Comparison of ENCODE assay signal across 9 cellular contexts in the genomic region with DNA sequence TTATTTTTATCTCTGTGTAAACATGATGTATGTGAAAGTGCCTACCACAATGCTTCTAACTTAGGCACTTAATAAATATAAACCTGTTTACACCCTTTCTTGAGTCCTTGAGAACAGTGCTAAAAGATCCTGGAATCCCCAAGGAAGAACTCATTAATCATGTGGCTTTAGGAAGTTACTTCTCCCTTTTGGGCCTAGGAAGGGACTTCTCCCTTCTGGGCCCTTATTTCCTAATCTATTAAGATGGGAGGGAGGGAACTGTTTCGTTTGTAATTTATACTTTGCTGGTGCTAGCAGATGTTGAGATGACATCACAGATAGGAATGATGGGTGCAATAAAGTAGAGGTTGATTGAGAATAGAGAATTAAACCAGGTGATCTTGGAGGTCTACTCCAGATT. TPM values are rescaled to one million over a fixed set of nuclear protein-coding genes. Genes with fewer than 3 reads are reported as not detected.
DNase-seq lines count a peak whose midpoint lies in the region; ATAC-seq, FAIRE-seq and TF ChIP-seq lines count a peak whose summit lies in the region.
"Had no signal": no experiment of that assay in that cellular context is flagged by ENCODE, and none has a peak within 500 bp of the region (broad histone marks: within the 10 kb centered on the region; RNA-seq: fewer than 3 reads in every experiment).

No MANE protein-coding gene starts in this region.

- peaks cover 30 to 62% of the 10 kb centered on the region in 2 experiments for H3K79me1 ChIP-seq in IMR-90 (ENCODE audit: low read depth in 1 of 2, low read length in 2 of 2)

- peaks cover 4% of the 10 kb centered on the region; the same call in 1 of the 2 replicates for H3K4me1 ChIP-seq in IMR-90 (ENCODE audit: control insufficient read depth, insufficient read depth, low read length)

- H2AFZ ChIP-seq in IMR-90 (replicated peaks; ENCODE audit: low read length, poor library complexity): no peak overlapping the region

- no peak overlapping the region for H3K14ac ChIP-seq in IMR-90 (replicated peaks; ENCODE audit: low read depth, low read length)

- in situ Hi-C loops in IMR-90 (cut with MboI; ENCODE audit: low sequenced_read_pairs): no loop called here

- dilution Hi-C loops in IMR-90 (cut with HindIII; ENCODE audit: low sequenced_read_pairs, unreplicated experiment): no loop called here

- no peak for ATAC-seq in IMR-90 (ENCODE audit: low read depth)
- no peak for ATAC-seq in naive B cell (ENCODE audit: low read depth in 2 of 2)

- no peak overlapping the region for H2AK9ac ChIP-seq in IMR-90 (replicated peaks; ENCODE audit: low read depth, low read length, poor library complexity)

- H2AK5ac ChIP-seq in IMR-90 (ENCODE audit: low read depth, low read length): no peak overlapping the region; the same call in 1 of the 2 replicates

- no peak overlapping the region for H4K5ac ChIP-seq in IMR-90 (ENCODE audit: low read depth, low read length)

- peaks cover 6 to 11% of the 10 kb centered on the region in 2 donors for H3K36me3 Mint-ChIP-seq in naive B cell

- H3K9me3 Mint-ChIP-seq in naive B cell: no peaks in the 10 kb centered on the region

- H2BK20ac ChIP-seq in IMR-90 (ENCODE audit: low read depth, low read length): no peak overlapping the region

- H3K4me3 ChIP-seq in IMR-90 (ENCODE audit: insufficient read depth, low read depth, low read length) (peak overlapping the region; percentile 84), bronchial epithelial cell (ENCODE audit: low read depth, low read length) (peak overlapping the region; percentile 62)

- intact Hi-C loops in IMR-90 (cut with micrococcal nuclease): loop anchor here (2.0 kb wide), 2 partner anchors 54 to 160 kb away; no protein-coding TSS in a partner anchor

- CTCF ChIA-PET in IMR-90 (lab: Yijun Ruan, JAX): no interaction called here

- no peaks in the 10 kb centered on the region for H3K9me1 ChIP-seq in IMR-90 (ENCODE audit: insufficient read depth, low read length)

- no peak overlapping the region for H2BK120ac ChIP-seq in IMR-90 (ENCODE audit: low read depth, low read length)

- TF ChIP-seq CTCF in IMR-90 (conservative IDR thresholded peaks at IDR 0.05; ENCODE audit: low read depth, low read length): no peak
- TF ChIP-seq CTCF in bronchial epithelial cell (IDR thresholded peaks at IDR 0.05; ENCODE audit: insufficient read depth, low read length, severe bottlenecking): no peak

- TF ChIP-seq RAD21 in IMR-90 (IDR thresholded peaks at IDR 0.05; ENCODE audit: low read length): no peak

- POLR2A ChIA-PET in IMR-90 (lab: Charles Lee; ENCODE audit: unreplicated experiment): no interaction called here

- H4K20me1 ChIP-seq in IMR-90 (ENCODE audit: insufficient read depth, low read length): peaks cover 20% of the 10 kb centered on the region; the same call in 1 of the 2 replicates

- no peak overlapping the region for H2BK5ac ChIP-seq in IMR-90 (ENCODE audit: low read depth, low read length, poor library complexity, severe bottlenecking)

- no peak overlapping the region; the same call in 1 of the 2 replicates for H3K27ac ChIP-seq in IMR-90 (ENCODE audit: insufficient read depth, low read length)

- BruUV-seq in IMR-90 (replicated peaks; lab: Mats Ljungman, UMichigan): TSS peak; percentile 54

- H3K36me3 ChIP-seq in IMR-90 (ENCODE audit: control insufficient read depth, insufficient read depth, low read length): peaks cover 15% of the 10 kb centered on the region
- H3K36me3 ChIP-seq in bronchial epithelial cell (ENCODE audit: control insufficient read depth, insufficient read depth, low read length): peaks cover 15% of the 10 kb centered on the region

- FAIRE-seq in bronchial epithelial cell (lab: Jason Lieb, UNC): no peak
- FAIRE-seq: colon had no signal

- WGBS in IMR-90 (ENCODE audit: extremely low coverage in 2 of 2, insufficient read length in 1 of 2), 2 experiments: no CpG with 5 or more reads among the region's 1 CpG

- H3K18ac ChIP-seq in IMR-90 (ENCODE audit: low read depth, low read length): no peak overlapping the region

- peak overlapping the region; percentile 49 to 99 (median 97) for H3K27ac Mint-ChIP-seq in naive B cell

- H3K27me3 ChIP-seq in IMR-90 (ENCODE audit: control insufficient read depth, insufficient read depth, low read length): no peaks in the 10 kb centered on the region
- no peaks in the 10 kb centered on the region for H3K27me3 ChIP-seq in bronchial epithelial cell (ENCODE audit: control insufficient read depth, insufficient read depth, low read length)

- peak; percentile 30 to 32 for DNase-seq in AML-193 (lab: John Stamatoyannopoulos, UW)
- no peak for DNase-seq in IMR-90
- DNase-seq in bronchial epithelial cell (ENCODE audit: low read depth): peak; percentile 15
- no peak for DNase-seq in naive B cell
- DNase-seq in GDM1 (lab: John Stamatoyannopoulos, UW): no peak
- DNase-seq in activated gamma-delta T cell treated with Interleukin-2 at 50 U/mL for 16 hours: no peak
- DNase-seq in NK-92 (lab: John Stamatoyannopoulos, UW; ENCODE audit: unreplicated experiment): no peak
- no peak for DNase-seq in NCI-H1694 treated with DMSO at 0.1 percent for 48 hours (lab: John Stamatoyannopoulos, UW)

- H2BK15ac ChIP-seq in IMR-90 (ENCODE audit: low read depth, low read length): peak overlapping the region; percentile 78; the same call in 1 of the 3 replicates

- peak overlapping the region; percentile 97 to 100 (median 99) for H3K4me3 Mint-ChIP-seq in naive B cell

- H3K27me3 Mint-ChIP-seq in naive B cell: no peaks in the 10 kb centered on the region

- H3K4me2 ChIP-seq in IMR-90 (ENCODE audit: low read depth, low read length): peak overlapping the region; percentile 86

- peak overlapping the region; percentile 85; the same call in 1 of the 2 replicates for H3K56ac ChIP-seq in IMR-90 (ENCODE audit: extremely low read depth, insufficient read depth, low read length)

- H4K8ac ChIP-seq in IMR-90 (ENCODE audit: low read depth in 2 of 2, low read length in 2 of 2): peak overlapping the region in 1 of 2 experiments; percentile 6; a peak in 1 of 4 replicates

- peak overlapping the region; percentile 2; the same call in 1 of the 2 replicates for H3K4ac ChIP-seq in IMR-90 (ENCODE audit: low read depth, low read length)

- no peak for TF ChIP-seq POLR2A in IMR-90 (IDR thresholded peaks at IDR 0.05; ENCODE audit: low read depth, low read length)

- no peaks in the 10 kb centered on the region for H3K9me3 ChIP-seq in IMR-90 (ENCODE audit: control insufficient read depth, insufficient read depth, low read length)

- H3K4me1 Mint-ChIP-seq in naive B cell: peaks cover 38 to 56% (median 44%) of the 10 kb centered on the region in 3 donors

- H3K9ac ChIP-seq in IMR-90 (ENCODE audit: low read depth, low read length): peak overlapping the region; percentile 85; the same call in 1 of the 2 replicates

- no peak overlapping the region for H4K91ac ChIP-seq in IMR-90 (ENCODE audit: insufficient read depth, low read depth, low read length)

- H3K23ac ChIP-seq in IMR-90 (ENCODE audit: low read depth, low read length): peak overlapping the region; percentile 75; the same call in 1 of the 2 replicates

TF ChIP-seq in IMR-90, 13 proteins besides CTCF, POLR2A, EP300 and RAD21 (continues in another document):
- TF ChIP-seq MAZ (IDR thresholded peaks at IDR 0.05; ENCODE audit: borderline replicate concordance, low read depth, low read length) (no peak), SMC3 (IDR thresholded peaks at IDR 0.05; ENCODE audit: low read depth, low read length) (no peak), BHLHE40 (IDR thresholded peaks at IDR 0.05; ENCODE audit: low read depth, low read length) (no peak), FOS (IDR thresholded peaks at IDR 0.05; ENCODE audit: low read depth, low read length) (no peak), CHD1 (IDR thresholded peaks at IDR 0.05; ENCODE audit: low read depth, low read length) (no peak), MAFK (IDR thresholded peaks at IDR 0.05; ENCODE audit: low read depth, low read length) (no peak), CEBPB (IDR thresholded peaks at IDR 0.05; ENCODE audit: low read depth, low read length) (no peak), RCOR1 (IDR thresholded peaks at IDR 0.05; ENCODE audit: insufficient replicate concordance, low read length) (no peak), NFE2L2 (IDR thresholded peaks at IDR 0.05; ENCODE audit: low read depth, low read length) (no peak), RFX5 (IDR thresholded peaks at IDR 0.05; ENCODE audit: low read depth, low read length) (no peak), MXI1 (IDR thresholded peaks at IDR 0.05; ENCODE audit: borderline replicate concordance, low read depth, low read length) (no peak)
- TF ChIP-seq, protein P1, sequence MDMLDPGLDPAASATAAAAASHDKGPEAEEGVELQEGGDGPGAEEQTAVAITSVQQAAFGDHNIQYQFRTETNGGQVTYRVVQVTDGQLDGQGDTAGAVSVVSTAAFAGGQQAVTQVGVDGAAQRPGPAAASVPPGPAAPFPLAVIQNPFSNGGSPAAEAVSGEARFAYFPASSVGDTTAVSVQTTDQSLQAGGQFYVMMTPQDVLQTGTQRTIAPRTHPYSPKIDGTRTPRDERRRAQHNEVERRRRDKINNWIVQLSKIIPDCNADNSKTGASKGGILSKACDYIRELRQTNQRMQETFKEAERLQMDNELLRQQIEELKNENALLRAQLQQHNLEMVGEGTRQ (IDR thresholded peaks at IDR 0.05; ENCODE audit: low read depth, low read length): no peak

RNA-seq across cellular contexts. Expression of gene BTF3L4, which starts 1.1 kb away (rescaled TPM):
- total RNA-seq in IMR-90 (2012; rRNA removed) (41.2 and 46.4 TPM in 2 replicates), bronchial epithelial cell (51.9 and 58.5 TPM in 2 replicates)
- polyA plus RNA-seq in IMR-90 (2012; rRNA removed) (29.3 and 34.5 TPM in 2 replicates), naive B cell (ENCODE audit: low read depth in 6 of 6) (10 to 100 TPM; 81.5 to 99.9 (median 88.9) TPM)
- 4.9 and 8.1 TPM in 2 replicates for polyA plus RNA-seq in IMR-90 (2012; cell fraction: cytosol; rRNA removed)
- polyA plus RNA-seq in IMR-90 (2012; cell fraction: nucleus; rRNA removed; ENCODE audit: low replicate concordance): 1.7 and 22.0 TPM in 2 replicates

RNA-seq across cellular contexts. Expression of gene TXNDC12, which starts 2.3 kb away (rescaled TPM):
- total RNA-seq in IMR-90 (2012; rRNA removed) (29.9 and 35.3 TPM in 2 replicates), bronchial epithelial cell (35.5 and 54.8 TPM in 2 replicates)
- polyA plus RNA-seq in IMR-90 (2012; rRNA removed) (22.0 and 24.4 TPM in 2 replicates), naive B cell (ENCODE audit: low read depth in 6 of 6) (10 to 100 TPM; 67.9 to 98.7 (median 82.6) TPM)
- 13.5 and 14.3 TPM in 2 replicates for polyA plus RNA-seq in IMR-90 (2012; cell fraction: cytosol; rRNA removed)
- 12.7 and 17.4 TPM in 2 replicates for polyA plus RNA-seq in IMR-90 (2012; cell fraction: nucleus; rRNA removed; ENCODE audit: low replicate concordance)

RNA-seq across cellular contexts. Expression of gene KTI12, which starts 23.6 kb away (rescaled TPM):
- total RNA-seq in IMR-90 (2012; rRNA removed) (13.1 and 15.2 TPM in 2 replicates), bronchial epithelial cell (5.6 and 10.0 TPM in 2 replicates)
- polyA plus RNA-seq in IMR-90 (2012; rRNA removed) (16.3 and 18.3 TPM in 2 replicates), naive B cell (ENCODE audit: low read depth in 6 of 6) (10 to 100 TPM; 24.3 to 34.9 (median 28.1) TPM)
- 13.6 and 18.8 TPM in 2 replicates for polyA plus RNA-seq in IMR-90 (2012; cell fraction: cytosol; rRNA removed)
- polyA plus RNA-seq in IMR-90 (2012; cell fraction: nucleus; rRNA removed; ENCODE audit: low replicate concordance): 11.6 and 16.9 TPM in 2 replicates

Comparison
In these comparisons a context has a peak if more than half of its experiments do, and no peak if none do; other contexts are left out.
1. DNase-seq: peak in AML-193 (2 of 2) and bronchial epithelial cell (single experiment); none in IMR-90 (single experiment), naive B cell (single experiment), GDM1 (single experiment), activated gamma-delta T cell treated with Interleukin-2 at 50 U/mL for 16 hours (single experiment), NK-92 (single experiment) and NCI-H1694 treated with DMSO at 0.1 percent for 48 hours (single experiment).